ENCODE assay signal across 1 cellular context in genomic region chr16:27285676-27286196, GRCh38.
TF ChIP-seq lines count a peak whose summit lies in the region.

No MANE protein-coding gene starts in this region.

TF ChIP-seq in GM23338, 12 proteins besides CTCF, POLR2A, EP300 and RAD21 (continued from another document):
- TF ChIP-seq ZNF462 (CRISPR knock-in tag; IDR thresholded peaks at IDR 0.05) = no peak
- TF ChIP-seq ZNF114 (CRISPR knock-in tag; IDR thresholded peaks at IDR 0.05) = no peak
- TF ChIP-seq EZH2phosphoT487 (IDR thresholded peaks at IDR 0.05; ENCODE audit: unreplicated experiment) = no peak
- no peak for TF ChIP-seq ZNF331 (CRISPR knock-in tag; IDR thresholded peaks at IDR 0.05; ENCODE audit: low read depth)
- TF ChIP-seq CREB1 (CRISPR knock-in tag; IDR thresholded peaks at IDR 0.05; ENCODE audit: low read depth) = no peak
- no peak for TF ChIP-seq REST (IDR thresholded peaks at IDR 0.05; ENCODE audit: unreplicated experiment)
- TF ChIP-seq STAT1 (IDR thresholded peaks at IDR 0.05; ENCODE audit: unreplicated experiment) = no peak
- no peak for TF ChIP-seq POLR2AphosphoS5 (IDR thresholded peaks at IDR 0.05; ENCODE audit: low read depth)
- TF ChIP-seq NANOG (IDR thresholded peaks at IDR 0.05; ENCODE audit: borderline replicate concordance) = no peak
- TF ChIP-seq JUNB (IDR thresholded peaks at IDR 0.05; ENCODE audit: unreplicated experiment) = no peak
